ENCODE assay signal across 18 cellular contexts in the genomic region with DNA sequence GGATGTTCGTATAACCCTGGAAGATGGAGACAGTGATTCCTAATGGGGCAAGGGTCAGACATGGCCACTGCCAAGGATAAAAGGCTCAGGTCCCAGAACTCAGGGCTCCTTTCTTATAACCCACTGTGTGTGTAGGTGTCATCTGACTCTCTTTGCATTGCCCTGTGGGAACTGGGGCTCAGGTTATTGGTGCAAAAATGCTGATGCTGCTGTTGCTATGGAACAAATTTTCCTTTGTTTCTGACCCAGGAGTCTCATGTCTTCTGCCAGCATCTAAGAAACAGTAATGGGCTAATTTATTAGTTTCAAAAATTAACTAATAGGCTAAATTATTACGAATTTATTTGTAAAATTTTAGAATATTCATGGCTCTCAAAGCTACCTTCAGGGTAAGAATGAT. TPM values are rescaled to one million over a fixed set of nuclear protein-coding genes. Genes with fewer than 3 reads are reported as not detected.
DNase-seq lines count a peak whose midpoint lies in the region; ATAC-seq, FAIRE-seq and TF ChIP-seq lines count a peak whose summit lies in the region.
"Had no signal": no experiment of that assay in that cellular context is flagged by ENCODE, and none has a peak within 500 bp of the region (broad histone marks: within the 10 kb centered on the region; RNA-seq: fewer than 3 reads in every experiment).

No MANE protein-coding gene starts in this region.

- peaks cover 4% of the 10 kb centered on the region for H3K36me3 Mint-ChIP-seq in activated CD4-positive, alpha-beta memory T cell treated with anti-CD3 and anti-CD28 coated beads, Interleukin-2, amount 10 ng/mL, durations not matched to agents 7 days and 5 days (ENCODE audit: low read depth)

- TF ChIP-seq RAD21 in SK-N-SH (IDR thresholded peaks at IDR 0.05; ENCODE audit: low read length), result no peak
- no peak for TF ChIP-seq RAD21 in K562 (CRISPR knock-in tag; conservative IDR thresholded peaks at IDR 0.05 in 1 of 2, IDR thresholded peaks at IDR 0.05 in 1 of 2)

- BruUV-seq in K562 (replicated peaks; lab: Mats Ljungman, UMichigan), result no TSS peak

- H3K27me3 ChIP-seq in SK-N-SH (ENCODE audit: insufficient read depth), result no peaks in the 10 kb centered on the region; the same call in 1 of the 2 replicates
- H3K27me3 ChIP-seq in Karpas-422 (ENCODE audit: low read length), result 0 out of 2 replicates have a peak, but pooled peaks cover 3% of the 10 kb centered on the region
- peaks cover 3 to 4% of the 10 kb centered on the region in 2 experiments; a peak in 2 of 5 replicates for H3K27me3 ChIP-seq in K562 (ENCODE audit: control insufficient read depth in 2 of 2, insufficient read depth in 2 of 2, low read length in 2 of 2)
- H3K27me3 ChIP-seq in adrenal gland, result no peaks in the 10 kb centered on the region

- H3K79me2 ChIP-seq in SK-N-SH (ENCODE audit: insufficient read depth), result no peaks in the 10 kb centered on the region
- no peaks in the 10 kb centered on the region for H3K79me2 ChIP-seq in Karpas-422 (ENCODE audit: low read length)
- no peaks in the 10 kb centered on the region for H3K79me2 ChIP-seq in K562 (ENCODE audit: control insufficient read depth, insufficient read depth, low read length)

- no peaks in the 10 kb centered on the region for H4K20me1 ChIP-seq in SK-N-SH (ENCODE audit: insufficient read depth)
- H4K20me1 ChIP-seq in Karpas-422 (ENCODE audit: insufficient read depth, low read depth, low read length), result no peaks in the 10 kb centered on the region
- no peaks in the 10 kb centered on the region for H4K20me1 ChIP-seq in K562 (replicated peaks; ENCODE audit: control insufficient read depth, insufficient read depth, low read length)

- intact Hi-C loops in K562 (cut with micrococcal nuclease) (no loop called here), adrenal gland (cut with DNase I) (no loop called here)

- CTCF ChIA-PET in SK-N-SH (lab: Yijun Ruan, JAX) (no interaction called here), K562 (lab: Yijun Ruan, JAX; ENCODE audit: low intra/inter-chr PET ratio) (no interaction called here)
- CTCF ChIA-PET in activated CD4-positive, alpha-beta memory T cell treated with anti-CD3 and anti-CD28 coated beads, Interleukin-2, amount 10 ng/mL, durations not matched to agents 7 days and 5 days (lab: Charles Lee), result no interaction called here

- POLR2A ChIA-PET in SK-N-SH (lab: Yijun Ruan, JAX) (no interaction called here), K562 (lab: Yijun Ruan, JAX) (interaction anchor here (0.7 kb wide), 1 partner anchor 11 kb away, joined by 3 read pairs; no protein-coding TSS in a partner anchor)
- POLR2A ChIA-PET in activated CD4-positive, alpha-beta memory T cell treated with anti-CD3 and anti-CD28 coated beads, Interleukin-2, amount 10 ng/mL, durations not matched to agents 7 days and 5 days (lab: Charles Lee), result no interaction called here

- H3K27me3 Mint-ChIP-seq in activated CD4-positive, alpha-beta memory T cell treated with anti-CD3 and anti-CD28 coated beads, Interleukin-2, amount 10 ng/mL, durations not matched to agents 7 days and 5 days, result peaks cover 32% of the 10 kb centered on the region

- H3K9me2 ChIP-seq in SK-N-SH (no peaks in the 10 kb centered on the region), Karpas-422 (replicated peaks; ENCODE audit: insufficient read depth, low read length) (no peaks in the 10 kb centered on the region)

- ATAC-seq in SK-N-SH treated with all-trans-retinoic acid at 6 μM for 48 hours (no peak), K562 (no peak)
- ATAC-seq: CD8-positive, alpha-beta T cell; GM23338 had no signal

- H3K4me1 ChIP-seq in SK-N-SH (ENCODE audit: control insufficient read depth in 1 of 2, insufficient read depth in 2 of 2, low read depth in 1 of 2, low read length in 1 of 2) (no peaks in the 10 kb centered on the region; a peak in 1 of 4 replicates), Karpas-422 (ENCODE audit: low read length) (no peaks in the 10 kb centered on the region), K562 (replicated peaks in 1 of 2; ENCODE audit: control insufficient read depth in 2 of 2, insufficient read depth in 2 of 2, low read length in 2 of 2) (no peaks in the 10 kb centered on the region; a peak in 1 of 5 replicates), adrenal gland (replicated peaks in 1 of 2) (no peaks in the 10 kb centered on the region)
- H3K4me1 ChIP-seq: Caco-2, HAP-1 had no signal

- H3K27ac ChIP-seq in SK-N-SH (ENCODE audit: low read depth in 2 of 2, low read length in 1 of 2) (no peak overlapping the region), Karpas-422 (ENCODE audit: low read length) (no peak overlapping the region), K562 (ENCODE audit: extremely low read depth, low read depth, low read length) (no peak overlapping the region), adrenal gland (no peak overlapping the region)

- DNase-seq in SK-N-SH, result no peak
- peak; percentile 64 for DNase-seq in Karpas-422
- no peak for DNase-seq in K562 (ENCODE audit: extremely low read depth in 1 of 4, low spot score in 3 of 4)
- no peak for DNase-seq in urothelium cell line (ENCODE audit: low spot score)
- DNase-seq in adrenal gland, result no peak
- no peak for DNase-seq in activated CD4-positive, alpha-beta memory T cell treated with anti-CD3 and anti-CD28 coated beads, Interleukin-2, amount 10 ng/mL, durations not matched to agents 7 days and 5 days
- DNase-seq: 8988T; C1 segment of cervical spinal cord; Caco-2; CD8-positive, alpha-beta T cell; DND-41; HFFc6 had no signal

- TF ChIP-seq CTCF in SK-N-SH (IDR thresholded peaks at IDR 0.05) (no peak), K562 (IDR thresholded peaks at IDR 0.05 in 2 of 3, conservative IDR thresholded peaks at IDR 0.05 in 1 of 3; ENCODE audit: insufficient read depth in 2 of 3, low read depth in 1 of 3, low read length in 3 of 3) (no peak), adrenal gland (IDR thresholded peaks at IDR 0.05) (no peak)

- no peak for TF ChIP-seq POLR2A in K562 (conservative IDR thresholded peaks at IDR 0.05)
- no peak for TF ChIP-seq POLR2A in adrenal gland (IDR thresholded peaks at IDR 0.05)

- 36% methylated on average over 2 of the region's 2 CpGs for WGBS in SK-N-SH (ENCODE audit: low lambda C conversion rate)
- 0% methylated on average over 2 of the region's 2 CpGs for WGBS in K562 (ENCODE audit: insufficient coverage, low coverage, missing lambda C conversion rate)
- 45 to 61% (median 59%) methylated on average over 2 of the region's 2 CpGs for WGBS in adrenal gland, 4 donors

- H3K4me2 ChIP-seq in SK-N-SH, result no peak overlapping the region
- no peak overlapping the region for H3K4me2 ChIP-seq in Karpas-422 (ENCODE audit: low read depth, low read length, poor library complexity, severe bottlenecking)
- H3K4me2 ChIP-seq in K562 (ENCODE audit: insufficient read depth, low read length), result no peak overlapping the region
- H3K4me2 ChIP-seq: GM23338 had no signal

- TF ChIP-seq EP300 in SK-N-SH (IDR thresholded peaks at IDR 0.05; ENCODE audit: borderline replicate concordance in 1 of 2, low read depth in 1 of 2, low read length in 1 of 2), result no peak
- TF ChIP-seq EP300 in K562 (IDR thresholded peaks at IDR 0.05; ENCODE audit: low read length), result no peak

- H3K9me3 Mint-ChIP-seq in activated CD4-positive, alpha-beta memory T cell treated with anti-CD3 and anti-CD28 coated beads, Interleukin-2, amount 10 ng/mL, durations not matched to agents 7 days and 5 days, result peaks cover 9% of the 10 kb centered on the region

- no peak overlapping the region for H3K4me3 Mint-ChIP-seq in activated CD4-positive, alpha-beta memory T cell treated with anti-CD3 and anti-CD28 coated beads, Interleukin-2, amount 10 ng/mL, durations not matched to agents 7 days and 5 days
- H3K4me3 Mint-ChIP-seq: CD8-positive, alpha-beta T cell; GM23338; HFFc6 had no signal

- H3K9me1 ChIP-seq in K562 (ENCODE audit: control insufficient read depth, insufficient read depth, low read length), result no peaks in the 10 kb centered on the region

- H3K9me3 ChIP-seq in SK-N-SH, result peaks cover under 1% of the 10 kb centered on the region
- no peaks in the 10 kb centered on the region for H3K9me3 ChIP-seq in Karpas-422 (ENCODE audit: low read length)
- H3K9me3 ChIP-seq in K562 (replicated peaks; ENCODE audit: control insufficient read depth, insufficient read depth, low read depth, low read length), result peaks cover under 1% of the 10 kb centered on the region; the same call in 1 of the 2 replicates
- H3K9me3 ChIP-seq in adrenal gland (replicated peaks in 1 of 3), result no peaks in the 10 kb centered on the region

- H3K4me3 ChIP-seq in SK-N-SH (ENCODE audit: low read depth in 2 of 2, low read length in 1 of 2), result no peak overlapping the region
- no peak overlapping the region for H3K4me3 ChIP-seq in Karpas-422 (ENCODE audit: low read length)
- H3K4me3 ChIP-seq in K562, result no peak overlapping the region
- no peak overlapping the region for H3K4me3 ChIP-seq in adrenal gland
- H3K4me3 ChIP-seq: GM23338, HAP-1 had no signal

- in situ Hi-C loops in K562 (cut with MboI), result no loop called here

- no peaks in the 10 kb centered on the region for H3K4me1 Mint-ChIP-seq in activated CD4-positive, alpha-beta memory T cell treated with anti-CD3 and anti-CD28 coated beads, Interleukin-2, amount 10 ng/mL, durations not matched to agents 7 days and 5 days

- H2AFZ ChIP-seq in SK-N-SH (ENCODE audit: low read depth), result no peak overlapping the region
- no peak overlapping the region for H2AFZ ChIP-seq in Karpas-422 (ENCODE audit: low read length)
- no peak overlapping the region for H2AFZ ChIP-seq in K562 (ENCODE audit: low read depth, low read length)
- H2AFZ ChIP-seq: GM23338 had no signal

- no peak overlapping the region for H3K9ac ChIP-seq in SK-N-SH
- H3K9ac ChIP-seq in Karpas-422 (ENCODE audit: low read length), result no peak overlapping the region
- no peak overlapping the region for H3K9ac ChIP-seq in K562 (ENCODE audit: insufficient read depth in 1 of 2, low read depth in 2 of 2, low read length in 2 of 2)

- H3K36me3 ChIP-seq in SK-N-SH (replicated peaks in 1 of 2; ENCODE audit: control insufficient read depth in 1 of 2, insufficient read depth in 2 of 2, low read length in 1 of 2), result no peaks in the 10 kb centered on the region
- H3K36me3 ChIP-seq in Karpas-422 (ENCODE audit: insufficient read depth, low read length), result no peaks in the 10 kb centered on the region
- H3K36me3 ChIP-seq in K562 (ENCODE audit: control insufficient read depth, insufficient read depth, low read length), result no peaks in the 10 kb centered on the region
- no peaks in the 10 kb centered on the region for H3K36me3 ChIP-seq in adrenal gland (replicated peaks in 1 of 2)
- H3K36me3 ChIP-seq: HAP-1 had no signal

- no peak overlapping the region for H3K27ac Mint-ChIP-seq in activated CD4-positive, alpha-beta memory T cell treated with anti-CD3 and anti-CD28 coated beads, Interleukin-2, amount 10 ng/mL, durations not matched to agents 7 days and 5 days
- H3K27ac Mint-ChIP-seq: CD8-positive, alpha-beta T cell; GM23338; HFFc6 had no signal

- no peak for FAIRE-seq in K562 (lab: Jason Lieb, UNC)
- FAIRE-seq in urothelium cell line (lab: Jason Lieb, UNC), result peak; percentile 66
- FAIRE-seq: G401.6, H54 had no signal

- H3F3A ChIP-seq in SK-N-SH (replicated peaks; ENCODE audit: insufficient read depth), result no peaks in the 10 kb centered on the region

RNA-seq across cellular contexts. Expression of a gene that starts 24.3 kb away (rescaled TPM):
- polyA plus RNA-seq in SK-N-SH (2012; rRNA removed) (0.16 and 0.32 TPM in 2 replicates), K562 (2011; rRNA removed) (not detected in 2 replicates), K562 (2014; fragmentation: Illumina TruSeq; extraction: Trizol) (not detected in 2 replicates), K562 (2014; fragmentation: Nextera tagmentation; extraction: Ambion mirVana) (under 1 TPM in 1 of 2 experiments, not detected in 1; 0.01 TPM), K562 (2014; rRNA removed) (not detected in 2 replicates), adrenal gland (10 to 100 TPM in 1 of 3 donors, 1 to 10 TPM in 2; 3.9 to 16.6 (median 8.9) TPM)
- 0.15 and 0.20 TPM in 2 replicates for polyA plus RNA-seq in SK-N-SH (2012; cell fraction: cytosol; rRNA removed)
- polyA plus RNA-seq in SK-N-SH (2012; cell fraction: nucleus; rRNA removed), result 0.35 and 0.91 TPM in 2 replicates
- 204 and 269 TPM in 2 replicates for total RNA-seq in Karpas-422 (2014; rRNA removed; shearing (Covaris generic); ENCODE audit: low replicate concordance)
- not detected in 2 replicates for total RNA-seq in K562 (2011; cell fraction: chromatin; rRNA removed; ENCODE audit: low replicate concordance)
- not detected in 2 replicates for total RNA-seq in K562 (2011; cell fraction: nucleolus; rRNA removed)
- total RNA-seq in K562 (2011; cell fraction: nucleoplasm; rRNA removed), result not detected in 2 replicates
- total RNA-seq in K562 (2014; rRNA removed) (not detected in 2 replicates), K562 (2014; rRNA removed; fragmentation: Illumina TruSeq; extraction: Trizol) (not detected in 2 replicates), K562 (2015; rRNA removed; fragmentation: Illumina TruSeq; extraction: Trizol) (not detected in 2 replicates), K562 (2021) (0.25 TPM in 1 of 2 replicates, not detected in the other), adrenal gland (10 to 100 TPM; 26.1 to 64.5 (median 47.7) TPM)
- not detected in 2 replicates for polyA plus RNA-seq in K562 (2011; cell fraction: cytosol; rRNA removed)
- polyA plus RNA-seq in K562 (2011; cell fraction: nucleus; rRNA removed), result not detected in 2 replicates
- 0.07 and 0.96 TPM in 2 replicates for polyA plus RNA-seq in K562 (2012)
- polyA minus RNA-seq in K562 (2011; rRNA and poly(A)+ RNA removed), result not detected in 2 replicates
- polyA minus RNA-seq in K562 (2011; cell fraction: cytosol; rRNA and poly(A)+ RNA removed), result not detected in 2 replicates
- not detected in 2 replicates for polyA minus RNA-seq in K562 (2011; cell fraction: nucleus; rRNA and poly(A)+ RNA removed)
- 10 to 100 TPM; 19.1 to 22.4 TPM for total RNA-seq in activated CD4-positive, alpha-beta memory T cell treated with anti-CD3 and anti-CD28 coated beads, Interleukin-2, amount 10 ng/mL, durations not matched to agents 7 days and 5 days
- total RNA-seq: HFFc6 had no signal
- polyA plus RNA-seq: BJ had no signal

Comparison
In these comparisons a context has a peak if more than half of its experiments do, and no peak if none do; other contexts are left out.
1. RNA of a gene that starts 24.3 kb away (total RNA-seq): 204 to 269 TPM in Karpas-422, 26.1 to 64.5 TPM in adrenal gland and 19.1 to 22.4 TPM in activated CD4-positive, alpha-beta memory T cell treated with anti-CD3 and anti-CD28 coated beads, Interleukin-2, amount 10 ng/mL, durations not matched to agents 7 days and 5 days; 0.25 TPM in K562; every median in the first group is over 10 times any median in the second.